In the genomic region with DNA sequence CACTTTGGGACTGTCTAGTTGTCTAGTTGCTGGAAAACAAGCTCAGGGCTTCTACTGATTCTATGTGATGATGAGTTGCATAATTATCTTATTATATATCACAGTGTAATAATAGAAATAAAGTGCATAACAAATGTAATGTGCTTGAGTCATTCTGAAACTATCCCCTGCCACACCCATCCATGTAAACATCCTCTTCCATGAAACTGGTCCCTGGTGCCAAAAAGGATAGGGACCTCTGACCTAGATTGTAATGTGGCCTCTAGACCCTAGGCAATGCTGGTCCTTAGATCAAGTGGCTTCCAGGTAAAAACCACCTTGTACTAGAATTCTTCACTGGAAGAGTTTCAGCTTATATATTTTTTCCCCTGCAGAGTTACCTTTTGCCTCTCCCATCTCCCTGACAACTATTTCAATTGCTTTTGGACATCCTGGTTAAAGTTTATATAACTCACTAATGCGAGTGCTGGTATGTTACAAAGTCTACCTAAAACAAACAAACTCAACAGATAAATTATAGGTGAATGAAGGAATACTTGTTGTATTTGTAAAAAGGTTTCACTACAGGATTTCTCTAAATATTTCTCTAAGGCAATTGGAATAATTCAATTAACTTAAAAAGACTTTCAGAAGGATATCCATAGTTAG, we compare ENCODE assay signal across 1 cellular context.
TF ChIP-seq lines count a peak whose summit lies in the region.

No MANE protein-coding gene starts in this region.

TF ChIP-seq in IMR-90, 13 proteins besides CTCF, POLR2A, EP300 and RAD21:
- TF ChIP-seq CEBPB (IDR thresholded peaks at IDR 0.05; ENCODE audit: low read depth, low read length) = 0 out of 2 replicates have a peak, but pooled peaks have one; percentile 7
- no peak for TF ChIP-seq CHD1 (IDR thresholded peaks at IDR 0.05; ENCODE audit: low read depth, low read length)
- TF ChIP-seq, protein P1, sequence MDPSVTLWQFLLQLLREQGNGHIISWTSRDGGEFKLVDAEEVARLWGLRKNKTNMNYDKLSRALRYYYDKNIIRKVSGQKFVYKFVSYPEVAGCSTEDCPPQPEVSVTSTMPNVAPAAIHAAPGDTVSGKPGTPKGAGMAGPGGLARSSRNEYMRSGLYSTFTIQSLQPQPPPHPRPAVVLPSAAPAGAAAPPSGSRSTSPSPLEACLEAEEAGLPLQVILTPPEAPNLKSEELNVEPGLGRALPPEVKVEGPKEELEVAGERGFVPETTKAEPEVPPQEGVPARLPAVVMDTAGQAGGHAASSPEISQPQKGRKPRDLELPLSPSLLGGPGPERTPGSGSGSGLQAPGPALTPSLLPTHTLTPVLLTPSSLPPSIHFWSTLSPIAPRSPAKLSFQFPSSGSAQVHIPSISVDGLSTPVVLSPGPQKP (IDR thresholded peaks at IDR 0.05; ENCODE audit: borderline replicate concordance, low read depth, low read length) = no peak
- TF ChIP-seq, protein P2, sequence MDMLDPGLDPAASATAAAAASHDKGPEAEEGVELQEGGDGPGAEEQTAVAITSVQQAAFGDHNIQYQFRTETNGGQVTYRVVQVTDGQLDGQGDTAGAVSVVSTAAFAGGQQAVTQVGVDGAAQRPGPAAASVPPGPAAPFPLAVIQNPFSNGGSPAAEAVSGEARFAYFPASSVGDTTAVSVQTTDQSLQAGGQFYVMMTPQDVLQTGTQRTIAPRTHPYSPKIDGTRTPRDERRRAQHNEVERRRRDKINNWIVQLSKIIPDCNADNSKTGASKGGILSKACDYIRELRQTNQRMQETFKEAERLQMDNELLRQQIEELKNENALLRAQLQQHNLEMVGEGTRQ (IDR thresholded peaks at IDR 0.05; ENCODE audit: low read depth, low read length) = no peak
TF ChIP-seq in IMR-90: peak in this region for 1.
